8 cellular contexts compared by ENCODE assay signal in genomic region chr2:136117391-136117841, GRCh38. TPM values are rescaled to one million over a fixed set of nuclear protein-coding genes. Genes with fewer than 3 reads are reported as not detected.
DNase-seq lines count a peak whose midpoint lies in the region; ATAC-seq and TF ChIP-seq lines count a peak whose summit lies in the region.

No MANE protein-coding gene starts in this region.

- no TSS peak for BruUV-seq in OCI-LY7 (replicated peaks; lab: Mats Ljungman, UMichigan)

- WGBS in psoas muscle, 3 donors: 0 to 1% (median 0%) methylated on average over 34 to 35 of the region's 35 CpGs

- POLR2A ChIA-PET in OCI-LY7 (lab: Charles Lee): interaction anchor here (0.8 to 1.4 kb wide), 7 partner anchors 9 to 278 kb away, joined by 3 to 11 read pairs (median 4); no protein-coding TSS in a partner anchor

- H3K9me3 ChIP-seq in OCI-LY7 (ENCODE audit: low read length) (no peaks in the 10 kb centered on the region), left ventricle myocardium inferior (replicated peaks) (no peaks in the 10 kb centered on the region), psoas muscle (no peaks in the 10 kb centered on the region)

- peaks cover 87% of the 10 kb centered on the region for H3K27me3 ChIP-seq in left ventricle myocardium inferior (ENCODE audit: low read depth)
- H3K27me3 ChIP-seq in psoas muscle (ENCODE audit: insufficient read depth in 3 of 3, low read length in 2 of 3): peaks cover 0 to 77% (median 14%) of the 10 kb centered on the region in 3 donors

- intact Hi-C loops in OCI-LY7 (cut with micrococcal nuclease; ENCODE audit: unreplicated experiment) (loop anchor here (1.0 to 5.0 kb wide), 5 partner anchors 15 to 265 kb away; no protein-coding TSS in a partner anchor), left ventricle myocardium inferior (cut with micrococcal nuclease) (loop anchor here (10.0 kb wide), 1 partner anchor 93 kb away; no protein-coding TSS in a partner anchor), psoas muscle (cut with DNase I) (loop anchor here in 1 of 2 donors (5.0 to 10.0 kb wide), 3 partner anchors 103 to 260 kb away; no protein-coding TSS in a partner anchor)

- no peak overlapping the region for H2AFZ ChIP-seq in OCI-LY7 (ENCODE audit: low read length)

- peaks cover 62% of the 10 kb centered on the region for H3K79me2 ChIP-seq in OCI-LY7 (ENCODE audit: insufficient read depth, low read depth, low read length)

- peak overlapping the region; percentile 94 to 99 for H3K27ac Mint-ChIP-seq in activated naive CD4-positive, alpha-beta T cell treated with anti-CD3 and anti-CD28 coated beads, Interleukin-2, amount 50 U/mL, for 72 hours

- peak; percentile 4 for ATAC-seq in GM18520 (IDR thresholded peaks at IDR 0.05; ENCODE audit: unreplicated experiment)
- peak; percentile 6 for ATAC-seq in HG03103 (IDR thresholded peaks at IDR 0.05; ENCODE audit: low read depth, unreplicated experiment)
- peak; percentile 22 to 35 for ATAC-seq in activated naive CD4-positive, alpha-beta T cell treated with anti-CD3 and anti-CD28 coated beads, Interleukin-2, amount 50 U/mL, for 72 hours
- peak in 2 of 4 donors; percentile 20 to 63 for ATAC-seq in psoas muscle

- CTCF ChIA-PET in OCI-LY7 (lab: Charles Lee; ENCODE audit: unreplicated experiment): no interaction called here

- peak overlapping the region; percentile 92 for H3K4me3 ChIP-seq in OCI-LY7 (ENCODE audit: low read depth, low read length, poor library complexity, severe bottlenecking)
- peak overlapping the region; percentile 72 for H3K4me3 ChIP-seq in left ventricle myocardium inferior
- peak overlapping the region; percentile 71 for H3K4me3 ChIP-seq in psoas muscle

- peaks cover 35% of the 10 kb centered on the region for H4K20me1 ChIP-seq in OCI-LY7 (ENCODE audit: insufficient read depth, low read length)

- no peaks in the 10 kb centered on the region for H3K9me2 ChIP-seq in OCI-LY7 (ENCODE audit: insufficient read depth, low read length)

- H3K4me1 ChIP-seq in OCI-LY7 (ENCODE audit: insufficient read depth, low read length, poor library complexity, severe bottlenecking) (peaks cover 66% of the 10 kb centered on the region), left ventricle myocardium inferior (peaks cover 41% of the 10 kb centered on the region), psoas muscle (peaks cover 10% of the 10 kb centered on the region)

- H3K36me3 Mint-ChIP-seq in activated naive CD4-positive, alpha-beta T cell treated with anti-CD3 and anti-CD28 coated beads, Interleukin-2, amount 50 U/mL, for 72 hours: peaks cover 40 to 61% of the 10 kb centered on the region in 2 donors

- H3K36me3 ChIP-seq in OCI-LY7 (ENCODE audit: insufficient read depth, low read length) (peaks cover 52% of the 10 kb centered on the region), left ventricle myocardium inferior (no peaks in the 10 kb centered on the region), psoas muscle (ENCODE audit: insufficient read depth in 1 of 2, low read depth in 1 of 2) (no peaks in the 10 kb centered on the region)

- no peaks in the 10 kb centered on the region for H3K9me3 Mint-ChIP-seq in activated naive CD4-positive, alpha-beta T cell treated with anti-CD3 and anti-CD28 coated beads, Interleukin-2, amount 50 U/mL, for 72 hours

- TF ChIP-seq CTCF in 22Rv1 (IDR thresholded peaks at IDR 0.05) (no peak), OCI-LY7 (conservative IDR thresholded peaks at IDR 0.05; ENCODE audit: low read length) (no peak; the same call in 1 of the 2 replicates), left ventricle myocardium inferior (IDR thresholded peaks at IDR 0.05; ENCODE audit: borderline replicate concordance) (no peak), psoas muscle (IDR thresholded peaks at IDR 0.05) (peak; percentile 8)

- H3K27ac ChIP-seq in 22Rv1 (peak overlapping the region; percentile 27; the same call in 1 of the 2 replicates), OCI-LY7 (ENCODE audit: low read depth, low read length, poor library complexity, severe bottlenecking) (peak overlapping the region; percentile 92), left ventricle myocardium inferior (replicated peaks) (peak overlapping the region; percentile 58), psoas muscle (peak overlapping the region; percentile 36)

- H3K4me2 ChIP-seq in OCI-LY7 (ENCODE audit: low read length): peak overlapping the region; percentile 95

- DNase-seq in OCI-LY7 (ENCODE audit: low spot score) (peak; percentile 71), left ventricle myocardium inferior (peak; percentile 47), psoas muscle (peak; percentile 34 to 63), A172 (ENCODE audit: low spot score) (no peak)
- no peak for DNase-seq in activated naive CD4-positive, alpha-beta T cell treated with anti-CD3 and anti-CD28 coated beads, Interleukin-2, amount 50 U/mL, for 72 hours (ENCODE audit: low spot score in 2 of 2)

RNA-seq across cellular contexts. Expression of gene CXCR4, which starts 0.5 kb away (rescaled TPM):
- 367 and 432 TPM in 2 replicates for total RNA-seq in OCI-LY7 (2014; rRNA removed; shearing (Covaris generic))
- total RNA-seq in OCI-LY7 (2022): 243 and 289 TPM in 2 replicates
- total RNA-seq in activated naive CD4-positive, alpha-beta T cell treated with anti-CD3 and anti-CD28 coated beads, Interleukin-2, amount 50 U/mL, for 72 hours: 100 to 1,000 TPM; 104 to 196 TPM
- total RNA-seq in left ventricle myocardium inferior: 3.2 TPM
- 1 to 10 TPM; 2.6 to 8.2 (median 5.0) TPM for total RNA-seq in psoas muscle
- polyA plus RNA-seq in psoas muscle: 1 to 10 TPM; 1.8 to 9.1 (median 1.8) TPM
- 2.8 and 4.3 TPM in 2 replicates for total RNA-seq in A172 (2014; rRNA removed; shearing (Covaris generic))

Comparison
In these comparisons a context has a peak if more than half of its experiments do, and no peak if none do; other contexts are left out.
1. H3K27ac ChIP-seq: peak in every context shown above with its lines; median percentile 92 in OCI-LY7; 58 in left ventricle myocardium inferior; 36 in psoas muscle; 27 in 22Rv1.
2. DNase-seq: peak in OCI-LY7 (single experiment), left ventricle myocardium inferior (single experiment) and psoas muscle (2 of 2); none in activated naive CD4-positive, alpha-beta T cell treated with anti-CD3 and anti-CD28 coated beads, Interleukin-2, amount 50 U/mL, for 72 hours (0 of 2) and A172 (single experiment).
3. RNA of gene CXCR4, which starts 0.5 kb away (total RNA-seq): 243 to 432 TPM in OCI-LY7 and 104 to 196 TPM in activated naive CD4-positive, alpha-beta T cell treated with anti-CD3 and anti-CD28 coated beads, Interleukin-2, amount 50 U/mL, for 72 hours; 2.6 to 8.2 TPM in psoas muscle, 3.2 TPM in left ventricle myocardium inferior (single experiment) and 2.8 to 4.3 TPM in A172; every median in the first group is over 10 times any median in the second.
4. Peak in every context shown above with its lines, with median percentiles within 50 percentile points of each other: H3K4me3 ChIP-seq.